Comparison of ENCODE assay signal across 16 cellular contexts in genomic region chr4:3371581-3372001, GRCh38.
A peak's percentile ranks its signal among the peaks of the same experiment; 100 is the strongest.
DNase-seq lines count a peak whose midpoint lies in the region; ATAC-seq and TF ChIP-seq lines count a peak whose summit lies in the region.
"Had no signal": no experiment of that assay in that cellular context is flagged by ENCODE, and none has a peak within 500 bp of the region (broad histone marks: within the 10 kb centered on the region; RNA-seq: fewer than 3 reads in every experiment).

No MANE protein-coding gene starts in this region.

- H3K27me3 Mint-ChIP-seq in dendritic cell treated with granulocyte-macrophage colony-stimulating factor and Interleukin-4, amounts not matched to agents 40 ng/mL and 50 ng/mL, for 4 days, result peaks cover 42% of the 10 kb centered on the region

- H3K36me3 Mint-ChIP-seq in dendritic cell treated with granulocyte-macrophage colony-stimulating factor and Interleukin-4, amounts not matched to agents 40 ng/mL and 50 ng/mL, for 4 days (ENCODE audit: low read depth), result peaks cover 10% of the 10 kb centered on the region

- DNase-seq in right cardiac atrium (peak in 2 of 3 donors; percentile 15 to 54), left cardiac atrium (no peak), upper lobe of right lung (no peak), ACHN (no peak), HK-2 (ENCODE audit: unreplicated experiment) (no peak)
- no peak for DNase-seq in NK-92 treated with Interleukin-12 subunit alpha and Interleukin-12 subunit beta, amount 100 ng/mL, for 24 hours (lab: John Stamatoyannopoulos, UW)
- DNase-seq: activated CD4-positive, alpha-beta memory T cell treated with anti-CD3 and anti-CD28 coated beads, Interleukin-2, amount 10 ng/mL, durations not matched to agents 7 days and 5 days; DMS53; HFFc6; immature natural killer cell; MV-4-11 had no signal

- H3K9me3 Mint-ChIP-seq in dendritic cell treated with granulocyte-macrophage colony-stimulating factor and Interleukin-4, amounts not matched to agents 40 ng/mL and 50 ng/mL, for 4 days, result no peaks in the 10 kb centered on the region
- H3K9me3 Mint-ChIP-seq: activated CD4-positive, alpha-beta memory T cell treated with anti-CD3 and anti-CD28 coated beads, Interleukin-2, amount 10 ng/mL, durations not matched to agents 7 days and 5 days; HFFc6; immature natural killer cell; T-helper 1 cell treated with Interleukin-12 subunit alpha and Interleukin-12 subunit beta and Interleukin-4 antibody, amounts not matched to agents 30 μg/mL and 1 μg/mL, for 36 hours had no signal

- no peak for TF ChIP-seq CTCF in upper lobe of right lung (IDR thresholded peaks at IDR 0.05)

- in situ Hi-C loops in ACHN (cut with HindIII; ENCODE audit: low pct_ligation_motif_present, low pct_unique_long_range_greater_than_20kb, low sequenced_read_pairs), result no loop called here

- H3K4me1 ChIP-seq in right cardiac atrium (ENCODE audit: control insufficient read depth, insufficient read depth, low read length) (peaks cover 5% of the 10 kb centered on the region), mesodermal cell (ENCODE audit: control insufficient read depth, insufficient read depth, low read length, poor library complexity, severe bottlenecking) (peaks cover 31% of the 10 kb centered on the region), upper lobe of right lung (peaks cover 38% of the 10 kb centered on the region)

- peak overlapping the region; percentile 20 for H3K4me3 Mint-ChIP-seq in dendritic cell treated with granulocyte-macrophage colony-stimulating factor and Interleukin-4, amounts not matched to agents 40 ng/mL and 50 ng/mL, for 4 days
- H3K4me3 Mint-ChIP-seq: activated CD4-positive, alpha-beta memory T cell treated with anti-CD3 and anti-CD28 coated beads, Interleukin-2, amount 10 ng/mL, durations not matched to agents 7 days and 5 days; HFFc6; immature natural killer cell; T-helper 1 cell treated with Interleukin-12 subunit alpha and Interleukin-12 subunit beta and Interleukin-4 antibody, amounts not matched to agents 30 μg/mL and 1 μg/mL, for 36 hours had no signal

- H3K36me3 ChIP-seq in mesodermal cell (ENCODE audit: control insufficient read depth, insufficient read depth, low read length) (peaks cover 11% of the 10 kb centered on the region), upper lobe of right lung (no peaks in the 10 kb centered on the region)
- H3K36me3 ChIP-seq: neutrophil had no signal

- H3K9me3 ChIP-seq in right cardiac atrium (ENCODE audit: control insufficient read depth, low read length), result no peaks in the 10 kb centered on the region
- no peaks in the 10 kb centered on the region for H3K9me3 ChIP-seq in mesodermal cell (ENCODE audit: control insufficient read depth, low read length)
- H3K9me3 ChIP-seq in upper lobe of right lung, result no peaks in the 10 kb centered on the region
- H3K9me3 ChIP-seq: neutrophil had no signal

- intact Hi-C loops in right cardiac atrium (cut with DNase I), result no loop called here
- intact Hi-C loops in left cardiac atrium (cut with DNase I), result no loop called here
- intact Hi-C loops in dendritic cell treated with granulocyte-macrophage colony-stimulating factor and Interleukin-4, amounts not matched to agents 40 ng/mL and 50 ng/mL, for 4 days (cut with micrococcal nuclease), result no loop called here
- intact Hi-C loops in upper lobe of right lung (cut with DNase I), result no loop called here

- H3K27ac ChIP-seq in right cardiac atrium (ENCODE audit: low read length) (no peak overlapping the region), mesodermal cell (ENCODE audit: low read depth, low read length, severe bottlenecking) (peak overlapping the region; percentile 58), upper lobe of right lung (no peak overlapping the region)
- H3K27ac ChIP-seq: neutrophil had no signal

- H3K27ac Mint-ChIP-seq in dendritic cell treated with granulocyte-macrophage colony-stimulating factor and Interleukin-4, amounts not matched to agents 40 ng/mL and 50 ng/mL, for 4 days, result peak overlapping the region; percentile 51
- H3K27ac Mint-ChIP-seq: activated CD4-positive, alpha-beta memory T cell treated with anti-CD3 and anti-CD28 coated beads, Interleukin-2, amount 10 ng/mL, durations not matched to agents 7 days and 5 days; immature natural killer cell; T-helper 1 cell treated with Interleukin-12 subunit alpha and Interleukin-12 subunit beta and Interleukin-4 antibody, amounts not matched to agents 30 μg/mL and 1 μg/mL, for 36 hours had no signal

- ATAC-seq in right cardiac atrium, result no peak
- no peak for ATAC-seq in left cardiac atrium
- no peak for ATAC-seq in upper lobe of right lung
- ATAC-seq: Panc1 had no signal

- no peak overlapping the region for H3K4me3 ChIP-seq in right cardiac atrium (ENCODE audit: low read length)
- no peak overlapping the region for H3K4me3 ChIP-seq in mesodermal cell (ENCODE audit: extremely low read depth, insufficient read depth, low read length, poor library complexity, severe bottlenecking)
- H3K4me3 ChIP-seq in upper lobe of right lung, result peak overlapping the region; percentile 25

- peaks cover 79% of the 10 kb centered on the region for H3K4me1 Mint-ChIP-seq in dendritic cell treated with granulocyte-macrophage colony-stimulating factor and Interleukin-4, amounts not matched to agents 40 ng/mL and 50 ng/mL, for 4 days (ENCODE audit: low read depth)

- 46% methylated on average over 19 of the region's 19 CpGs for WGBS in right cardiac atrium
- WGBS in mesodermal cell (ENCODE audit: insufficient coverage in 2 of 2), 2 experiments, result 35 to 40% methylated on average over 14 to 18 of the region's 19 CpGs

- no peaks in the 10 kb centered on the region for H3K27me3 ChIP-seq in right cardiac atrium (ENCODE audit: control insufficient read depth, insufficient read depth)
- no peaks in the 10 kb centered on the region for H3K27me3 ChIP-seq in upper lobe of right lung

Comparison
In these comparisons a context has a peak if more than half of its experiments do, and no peak if none do; other contexts are left out.
1. DNase-seq: peak in right cardiac atrium (2 of 3); none in left cardiac atrium (single experiment), upper lobe of right lung (single experiment), NK-92 treated with Interleukin-12 subunit alpha and Interleukin-12 subunit beta, amount 100 ng/mL, for 24 hours (single experiment), ACHN (single experiment) and HK-2 (single experiment).